Comparison of ENCODE assay signal across 9 cellular contexts in the genomic region with DNA sequence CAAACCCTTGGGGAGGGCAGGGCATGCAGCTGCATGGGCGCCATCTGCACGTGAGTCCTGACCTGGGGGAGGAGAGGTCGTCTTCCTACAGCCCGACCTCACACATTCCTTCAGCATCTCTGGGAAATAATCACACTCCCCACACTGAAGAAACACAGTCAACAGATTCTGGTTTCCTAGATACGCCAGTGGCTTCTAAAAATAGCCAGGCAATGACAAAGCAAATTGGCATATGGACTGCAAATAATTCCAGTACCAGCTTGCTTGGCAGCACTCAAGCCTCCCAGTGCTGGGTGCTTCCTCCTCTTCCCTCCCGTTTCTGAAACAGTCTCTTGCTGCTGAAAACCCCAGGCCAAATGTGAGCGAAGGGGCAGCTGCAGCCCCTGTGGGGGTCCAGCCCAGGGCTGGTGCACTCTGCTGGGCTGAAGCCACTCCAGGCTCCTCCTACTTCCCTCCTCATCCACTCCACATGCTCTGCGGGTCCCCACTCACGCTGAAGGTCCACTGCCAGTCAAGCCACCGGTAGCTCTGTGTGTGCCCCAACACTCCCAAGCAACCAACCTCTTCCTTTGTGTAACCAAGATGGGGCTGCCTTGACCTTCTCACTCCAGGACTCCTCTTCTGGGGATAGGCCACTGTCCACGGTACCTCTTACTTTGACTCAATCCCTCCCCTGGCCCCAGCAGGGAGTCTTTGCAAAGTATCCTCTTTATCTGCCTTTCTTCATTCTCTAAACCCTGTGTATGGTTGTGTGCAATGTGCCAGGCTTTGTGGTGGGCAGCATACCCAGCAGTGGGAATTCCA.
DNase-seq lines count a peak whose midpoint lies in the region; ATAC-seq and TF ChIP-seq lines count a peak whose summit lies in the region.
"Had no signal": no experiment of that assay in that cellular context is flagged by ENCODE, and none has a peak within 500 bp of the region (broad histone marks: within the 10 kb centered on the region; RNA-seq: fewer than 3 reads in every experiment).

No MANE protein-coding gene starts in this region.

- DNase-seq in LHCN-M2 (ENCODE audit: low read depth): peak; percentile 36
- DNase-seq in hepatic stellate cell (ENCODE audit: low spot score): peak; percentile 37
- DNase-seq in thoracic aorta (ENCODE audit: low spot score): peak; percentile 28
- DNase-seq in GF-D8 (lab: John Stamatoyannopoulos, UW): no peak
- no peak for DNase-seq in PC-3
- no peak for DNase-seq in CD8-positive, alpha-beta memory T cell
- DNase-seq: stimulated activated CD4-positive, alpha-beta T cell treated with anti-CD3 and anti-CD28 coated beads, Interleukin-2, amount 100 ng/mL, for 24 hours had no signal

- TF ChIP-seq CTCF in VCaP (conservative IDR thresholded peaks at IDR 0.05) (no peak), thoracic aorta (IDR thresholded peaks at IDR 0.05) (no peak), PC-3 (conservative IDR thresholded peaks at IDR 0.05; ENCODE audit: low read depth, low read length) (no peak)

- H3K9me3 ChIP-seq in thoracic aorta: no peaks in the 10 kb centered on the region
- H3K9me3 ChIP-seq in PC-3 (ENCODE audit: low read length): no peaks in the 10 kb centered on the region
- H3K9me3 ChIP-seq in CD8-positive, alpha-beta memory T cell (ENCODE audit: low read length): no peaks in the 10 kb centered on the region

- no peaks in the 10 kb centered on the region for H3K36me3 ChIP-seq in thoracic aorta
- no peaks in the 10 kb centered on the region for H3K36me3 ChIP-seq in PC-3 (ENCODE audit: low read depth, low read length)
- H3K36me3 ChIP-seq in CD8-positive, alpha-beta memory T cell (ENCODE audit: insufficient read depth, low read length): no peaks in the 10 kb centered on the region

- no peak overlapping the region for H3K4me2 ChIP-seq in PC-3 (ENCODE audit: low read length)

- no peaks in the 10 kb centered on the region for H3F3A ChIP-seq in PC-3 (ENCODE audit: low read length, unreplicated experiment)

- no peak overlapping the region for H3K27ac Mint-ChIP-seq in CD8-positive, alpha-beta memory T cell

- CTCF ChIA-PET in PC-3 (lab: Charles Lee): no interaction called here
- CTCF ChIA-PET in CD8-positive, alpha-beta memory T cell (lab: Charles Lee): no interaction called here

- no peaks in the 10 kb centered on the region for H4K20me1 ChIP-seq in PC-3 (ENCODE audit: low read length)

- BruUV-seq in PC-3 (replicated peaks; lab: Mats Ljungman, UMichigan): no TSS peak

- no peaks in the 10 kb centered on the region for H3K9me3 Mint-ChIP-seq in CD8-positive, alpha-beta memory T cell

- peaks cover 5 to 19% of the 10 kb centered on the region in 2 donors for H3K4me1 ChIP-seq in thoracic aorta (ENCODE audit: control insufficient read depth in 1 of 2, low read depth in 2 of 2)
- H3K4me1 ChIP-seq in PC-3 (ENCODE audit: insufficient read depth, low read length): no peaks in the 10 kb centered on the region
- no peaks in the 10 kb centered on the region for H3K4me1 ChIP-seq in CD8-positive, alpha-beta memory T cell (ENCODE audit: insufficient read depth, low read length)

- ATAC-seq in thoracic aorta (ENCODE audit: insufficient number of reproducible peaks, low FRiP score, low read depth) (peak; percentile 93), PC-3 (no peak)
- ATAC-seq in activated CD4-positive, CD25-positive, alpha-beta regulatory T cell treated with anti-CD3 and anti-CD28 coated beads, Interleukin-2, amount 50 U/mL, for 24 hours: no peak

- H3K4me1 Mint-ChIP-seq in CD8-positive, alpha-beta memory T cell: no peaks in the 10 kb centered on the region

- H3K27ac ChIP-seq in VCaP (peak overlapping the region; percentile 34), thoracic aorta (peak overlapping the region; percentile 65 to 79), PC-3 (ENCODE audit: low read length) (no peak overlapping the region)
- H3K27ac ChIP-seq in CD8-positive, alpha-beta memory T cell (ENCODE audit: low read depth, low read length): no peak overlapping the region

- H3K4me3 Mint-ChIP-seq in CD8-positive, alpha-beta memory T cell: no peak overlapping the region

- peak overlapping the region; percentile 24 for H3K4me3 ChIP-seq in thoracic aorta
- no peak overlapping the region for H3K4me3 ChIP-seq in PC-3 (ENCODE audit: low read length)
- H3K4me3 ChIP-seq in CD8-positive, alpha-beta memory T cell (ENCODE audit: low read length): no peak overlapping the region

- H3K9ac ChIP-seq in PC-3 (ENCODE audit: low read length): no peak overlapping the region

- peaks cover 6 to 50% of the 10 kb centered on the region in 2 donors for H3K27me3 Mint-ChIP-seq in CD8-positive, alpha-beta memory T cell

- no peaks in the 10 kb centered on the region for H3K79me2 ChIP-seq in PC-3 (ENCODE audit: low read length)

- no peaks in the 10 kb centered on the region for H3K9me2 ChIP-seq in PC-3 (replicated peaks; ENCODE audit: low read length)

- POLR2A ChIA-PET in PC-3 (lab: Charles Lee; ENCODE audit: unreplicated experiment): no interaction called here
- POLR2A ChIA-PET in CD8-positive, alpha-beta memory T cell (lab: Charles Lee): no interaction called here

- H3K36me3 Mint-ChIP-seq in CD8-positive, alpha-beta memory T cell: no peaks in the 10 kb centered on the region

- H3K27me3 ChIP-seq in thoracic aorta (replicated peaks; ENCODE audit: insufficient read depth): no peaks in the 10 kb centered on the region
- peaks cover 60% of the 10 kb centered on the region for H3K27me3 ChIP-seq in PC-3 (ENCODE audit: low read length)
- H3K27me3 ChIP-seq in CD8-positive, alpha-beta memory T cell (ENCODE audit: insufficient read depth, low read length, poor library complexity, severe bottlenecking): no peaks in the 10 kb centered on the region

- H2AFZ ChIP-seq in PC-3 (ENCODE audit: low read length): no peak overlapping the region

- intact Hi-C loops in PC-3 (cut with micrococcal nuclease): no loop called here

Comparison
In these comparisons a context has a peak if more than half of its experiments do, and no peak if none do; other contexts are left out.
1. DNase-seq: peak in LHCN-M2 (single experiment), hepatic stellate cell (single experiment) and thoracic aorta (single experiment); none in GF-D8 (single experiment), PC-3 (single experiment) and CD8-positive, alpha-beta memory T cell (0 of 5).
2. H3K27ac ChIP-seq: peak in VCaP (single experiment) and thoracic aorta (2 of 2); none in PC-3 (single experiment) and CD8-positive, alpha-beta memory T cell (single experiment).